ENCODE assay signal across 8 cellular contexts in genomic region chr18:9707381-9708056, GRCh38. TPM values are rescaled to one million over a fixed set of nuclear protein-coding genes. Genes with fewer than 3 reads are reported as not detected.
DNase-seq lines count a peak whose midpoint lies in the region; ATAC-seq, FAIRE-seq and TF ChIP-seq lines count a peak whose summit lies in the region.

No MANE protein-coding gene starts in this region.

- peak overlapping the region; percentile 92 for H3K4me2 ChIP-seq in astrocyte (ENCODE audit: low read length)

- H3K36me3 ChIP-seq in astrocyte (ENCODE audit: insufficient read depth, low read length) (no peaks in the 10 kb centered on the region), stomach smooth muscle (ENCODE audit: control insufficient read depth in 2 of 2, insufficient read depth in 2 of 2, low read length in 2 of 2) (no peaks in the 10 kb centered on the region)

- FAIRE-seq in astrocyte (lab: Jason Lieb, UNC) = no peak

- peak overlapping the region; percentile 70 for H3K4me3 Mint-ChIP-seq in stimulated activated naive CD8-positive, alpha-beta T cell treated with anti-CD3 and anti-CD28 coated beads, Interleukin-15, Interleukin-2, amounts not matched to agents 100 ng/mL and 50 ng/mL, for 24 hours
- peak overlapping the region; percentile 84 for H3K4me3 Mint-ChIP-seq in astrocyte (ENCODE audit: unreplicated experiment)

- peaks cover 27% of the 10 kb centered on the region for H4K20me1 ChIP-seq in astrocyte (ENCODE audit: insufficient read depth, low read length)

- H3K36me3 Mint-ChIP-seq in stimulated activated naive CD8-positive, alpha-beta T cell treated with anti-CD3 and anti-CD28 coated beads, Interleukin-15, Interleukin-2, amounts not matched to agents 100 ng/mL and 50 ng/mL, for 24 hours (ENCODE audit: low read depth) = no peaks in the 10 kb centered on the region
- peaks cover 14% of the 10 kb centered on the region for H3K36me3 Mint-ChIP-seq in astrocyte (ENCODE audit: low read depth, unreplicated experiment)

- H3K27ac Mint-ChIP-seq in stimulated activated naive CD8-positive, alpha-beta T cell treated with anti-CD3 and anti-CD28 coated beads, Interleukin-15, Interleukin-2, amounts not matched to agents 100 ng/mL and 50 ng/mL, for 24 hours = no peak overlapping the region
- peak overlapping the region; percentile 72 for H3K27ac Mint-ChIP-seq in astrocyte (ENCODE audit: unreplicated experiment)

- H3K79me2 ChIP-seq in astrocyte (ENCODE audit: insufficient read depth, low read length) = peaks cover 40% of the 10 kb centered on the region

- H3K9ac ChIP-seq in astrocyte (ENCODE audit: low read length) (peak overlapping the region; percentile 90), stomach smooth muscle (ENCODE audit: low read length in 2 of 2) (peak overlapping the region; percentile 98)

- peaks cover 27% of the 10 kb centered on the region for H3K4me1 Mint-ChIP-seq in stimulated activated naive CD8-positive, alpha-beta T cell treated with anti-CD3 and anti-CD28 coated beads, Interleukin-15, Interleukin-2, amounts not matched to agents 100 ng/mL and 50 ng/mL, for 24 hours (ENCODE audit: low read depth)
- H3K4me1 Mint-ChIP-seq in astrocyte (ENCODE audit: low read depth, unreplicated experiment) = peaks cover 42% of the 10 kb centered on the region

- no peak for DNase-seq in stimulated activated naive CD8-positive, alpha-beta T cell treated with anti-CD3 and anti-CD28 coated beads, Interleukin-15, Interleukin-2, amounts not matched to agents 100 U/mL and 50 U/mL, for 24 hours
- DNase-seq in astrocyte (ENCODE audit: low read depth) (no peak), islet precursor cell (peak; percentile 59), NCI-H1436 treated with DMSO at 0.1 percent for 48 hours (lab: John Stamatoyannopoulos, UW) (no peak), KG1 (lab: John Stamatoyannopoulos, UW) (no peak), NCI-H510A (lab: John Stamatoyannopoulos, UW) (no peak)

- H3K27me3 ChIP-seq in astrocyte (ENCODE audit: insufficient read depth, low read length) (no peaks in the 10 kb centered on the region), stomach smooth muscle (ENCODE audit: control insufficient read depth in 1 of 2, insufficient read depth in 2 of 2, low read length in 2 of 2) (no peaks in the 10 kb centered on the region)

- H3K4me1 ChIP-seq in astrocyte (ENCODE audit: insufficient read depth, low read length) = peaks cover 38% of the 10 kb centered on the region
- H3K4me1 ChIP-seq in stomach smooth muscle (ENCODE audit: control insufficient read depth, insufficient read depth, low read length) = peaks cover 39% of the 10 kb centered on the region

- H3K4me3 ChIP-seq in astrocyte (ENCODE audit: insufficient read depth, low read depth, low read length) (peak overlapping the region; percentile 75), stomach smooth muscle (ENCODE audit: low read length in 2 of 2) (peak overlapping the region; percentile 81 to 83)

- no peak for ATAC-seq in stimulated activated naive CD8-positive, alpha-beta T cell treated with anti-CD3 and anti-CD28 coated beads, Interleukin-15, Interleukin-2, amounts not matched to agents 100 U/mL and 50 U/mL, for 24 hours

- H3K27ac ChIP-seq in astrocyte (ENCODE audit: low read depth, low read length) = peak overlapping the region; percentile 86
- peak overlapping the region; percentile 100 for H3K27ac ChIP-seq in stomach smooth muscle (ENCODE audit: low read length)

- H2AFZ ChIP-seq in astrocyte (ENCODE audit: low read depth, low read length) = peak overlapping the region; percentile 82

- H3K9me3 Mint-ChIP-seq in stimulated activated naive CD8-positive, alpha-beta T cell treated with anti-CD3 and anti-CD28 coated beads, Interleukin-15, Interleukin-2, amounts not matched to agents 100 ng/mL and 50 ng/mL, for 24 hours = no peaks in the 10 kb centered on the region
- no peaks in the 10 kb centered on the region for H3K9me3 Mint-ChIP-seq in astrocyte (ENCODE audit: unreplicated experiment)

- no peak for TF ChIP-seq CTCF in astrocyte (IDR thresholded peaks at IDR 0.05; ENCODE audit: insufficient read depth, low read depth, low read length)

- H3K9me3 ChIP-seq in astrocyte (ENCODE audit: insufficient read depth, low read depth, low read length) (no peaks in the 10 kb centered on the region), stomach smooth muscle (ENCODE audit: control insufficient read depth in 2 of 2, low read length in 2 of 2) (no peaks in the 10 kb centered on the region)

- peaks cover 76% of the 10 kb centered on the region for H3K27me3 Mint-ChIP-seq in stimulated activated naive CD8-positive, alpha-beta T cell treated with anti-CD3 and anti-CD28 coated beads, Interleukin-15, Interleukin-2, amounts not matched to agents 100 ng/mL and 50 ng/mL, for 24 hours
- no peaks in the 10 kb centered on the region for H3K27me3 Mint-ChIP-seq in astrocyte (ENCODE audit: low read depth, unreplicated experiment)

RNA-seq across cellular contexts. Expression of gene RAB31, which starts 0.6 kb away (rescaled TPM):
- 88.7 and 100 TPM in 2 replicates for total RNA-seq in astrocyte
